ENCODE assay signal across 8 cellular contexts in the genomic region with DNA sequence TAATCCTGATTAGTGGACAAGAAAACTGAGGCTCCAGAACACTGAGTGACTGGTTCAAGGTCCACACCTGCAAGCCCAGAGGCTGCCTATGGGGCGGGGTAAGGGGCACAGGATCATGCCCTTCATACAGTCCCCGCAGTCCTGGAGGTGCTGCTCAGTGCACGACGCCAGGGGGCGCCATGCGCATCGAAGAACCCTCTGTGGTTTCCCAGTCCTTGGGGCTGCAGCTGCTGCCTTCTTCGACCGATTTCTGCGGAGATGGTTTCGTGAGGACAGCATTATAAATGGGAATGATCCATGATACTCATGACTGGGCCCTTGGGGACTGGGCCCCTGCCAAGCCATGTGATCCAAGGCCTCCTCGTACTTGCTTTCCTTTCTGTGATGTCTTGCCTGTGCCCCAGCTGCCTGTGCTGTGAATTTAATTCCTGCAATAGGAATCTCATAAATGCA. TPM values are rescaled to one million over a fixed set of nuclear protein-coding genes. Genes with fewer than 3 reads are reported as not detected.
DNase-seq lines count a peak whose midpoint lies in the region; ATAC-seq and TF ChIP-seq lines count a peak whose summit lies in the region.

No MANE protein-coding gene starts in this region.

- H3K9me3 ChIP-seq in BE2C = no peaks in the 10 kb centered on the region

- no peak overlapping the region for H3K4me3 Mint-ChIP-seq in GM23338
- no peak overlapping the region for H3K4me3 Mint-ChIP-seq in mesothelial cell of epicardium

- H3K27me3 Mint-ChIP-seq in GM23338 (ENCODE audit: insufficient read depth, low read depth, poor library complexity) (peaks cover 11% of the 10 kb centered on the region), mesothelial cell of epicardium (ENCODE audit: low read depth) (no peaks in the 10 kb centered on the region)

- peaks cover 7% of the 10 kb centered on the region; the same call in 2 of the 3 replicates for H3K4me1 Mint-ChIP-seq in GM23338
- H3K4me1 Mint-ChIP-seq in mesothelial cell of epicardium = peaks cover 6% of the 10 kb centered on the region

- no peaks in the 10 kb centered on the region for H3K27me3 ChIP-seq in BE2C
- no peaks in the 10 kb centered on the region for H3K27me3 ChIP-seq in GM23338 (ENCODE audit: insufficient read depth)

- H3K36me3 ChIP-seq in BE2C = no peaks in the 10 kb centered on the region
- H3K36me3 ChIP-seq in GM23338 (ENCODE audit: insufficient read depth) = no peaks in the 10 kb centered on the region

- 0 out of 2 replicates have a peak, but pooled peaks cover 2% of the 10 kb centered on the region for H3F3A ChIP-seq in GM23338 (replicated peaks; ENCODE audit: low read depth)

- DNase-seq in BE2C = peak; percentile 80
- DNase-seq in GM23338 (ENCODE audit: low spot score) = peak; percentile 96
- peak; percentile 9 for DNase-seq in NCI-H345 treated with DMSO at 0.1 percent for 48 hours (lab: John Stamatoyannopoulos, UW; ENCODE audit: unreplicated experiment)
- peak; percentile 12 to 16 for DNase-seq in activated CD4-positive, alpha-beta T cell treated with anti-CD3 and anti-CD28 coated beads, Interleukin-2, amount 50 U/mL, for 4 hours
- DNase-seq in epithelial cell of proximal tubule (ENCODE audit: low read depth) = peak; percentile 57
- peak; percentile 77 to 92 for DNase-seq in mesothelial cell of epicardium (ENCODE audit: low spot score in 2 of 2, unreplicated experiment in 2 of 2)
- DNase-seq in stimulated activated CD8-positive, alpha-beta memory T cell treated with anti-CD3 and anti-CD28 coated beads, Interleukin-4, amount 100 ng/mL, for 48 hours = peak; percentile 83

- H3K27ac ChIP-seq in GM23338 (ENCODE audit: low read depth) = no peak overlapping the region

- H3K79me2 ChIP-seq in GM23338 (replicated peaks; ENCODE audit: insufficient read depth) = no peaks in the 10 kb centered on the region

- no peak overlapping the region for H3K27ac Mint-ChIP-seq in GM23338
- H3K27ac Mint-ChIP-seq in mesothelial cell of epicardium = no peak overlapping the region

- H3K9me3 Mint-ChIP-seq in GM23338 (peaks cover 9% of the 10 kb centered on the region), mesothelial cell of epicardium (peaks cover 10% of the 10 kb centered on the region)

- H3K4me3 ChIP-seq in BE2C (ENCODE audit: low read depth, low read length) (no peak overlapping the region), GM23338 (no peak overlapping the region), epithelial cell of proximal tubule (ENCODE audit: low read depth, low read length) (no peak overlapping the region)

- no peaks in the 10 kb centered on the region; the same call in 1 of the 2 replicates for H3K4me1 ChIP-seq in BE2C
- no peaks in the 10 kb centered on the region; the same call in 1 of the 2 replicates for H3K4me1 ChIP-seq in GM23338 (ENCODE audit: insufficient read depth)

- H3K4me2 ChIP-seq in GM23338 = no peak overlapping the region

- H2AFZ ChIP-seq in GM23338 = peak overlapping the region; percentile 19

- no peaks in the 10 kb centered on the region for H3K9me2 ChIP-seq in GM23338 (ENCODE audit: insufficient read depth)

- H4K20me1 ChIP-seq in GM23338 (replicated peaks; ENCODE audit: insufficient read depth) = no peaks in the 10 kb centered on the region

- ATAC-seq in GM23338 (peak; percentile 100), GM19328 (IDR thresholded peaks at IDR 0.05; ENCODE audit: unreplicated experiment) (no peak)

- H3K36me3 Mint-ChIP-seq in GM23338 (ENCODE audit: low read depth) = peaks cover 4% of the 10 kb centered on the region; the same call in 1 of the 3 replicates
- no peaks in the 10 kb centered on the region for H3K36me3 Mint-ChIP-seq in mesothelial cell of epicardium

- peak; percentile 77 for TF ChIP-seq CTCF in BE2C (IDR thresholded peaks at IDR 0.05; ENCODE audit: low read depth, low read length)
- peak; percentile 90 to 99 for TF ChIP-seq CTCF in GM23338 (conservative IDR thresholded peaks at IDR 0.05; ENCODE audit: low read depth in 2 of 2)
- peak; percentile 93 for TF ChIP-seq CTCF in epithelial cell of proximal tubule (conservative IDR thresholded peaks at IDR 0.05; ENCODE audit: low read depth, low read length)
- TF ChIP-seq CTCF in mesothelial cell of epicardium (IDR thresholded peaks at IDR 0.05; ENCODE audit: unreplicated experiment) = peak; percentile 86

TF ChIP-seq in GM23338, 12 proteins besides CTCF, POLR2A, EP300 and RAD21 (continues in another document):
- TF ChIP-seq NANOG (IDR thresholded peaks at IDR 0.05; ENCODE audit: borderline replicate concordance) = no peak
- TF ChIP-seq, protein P1, sequence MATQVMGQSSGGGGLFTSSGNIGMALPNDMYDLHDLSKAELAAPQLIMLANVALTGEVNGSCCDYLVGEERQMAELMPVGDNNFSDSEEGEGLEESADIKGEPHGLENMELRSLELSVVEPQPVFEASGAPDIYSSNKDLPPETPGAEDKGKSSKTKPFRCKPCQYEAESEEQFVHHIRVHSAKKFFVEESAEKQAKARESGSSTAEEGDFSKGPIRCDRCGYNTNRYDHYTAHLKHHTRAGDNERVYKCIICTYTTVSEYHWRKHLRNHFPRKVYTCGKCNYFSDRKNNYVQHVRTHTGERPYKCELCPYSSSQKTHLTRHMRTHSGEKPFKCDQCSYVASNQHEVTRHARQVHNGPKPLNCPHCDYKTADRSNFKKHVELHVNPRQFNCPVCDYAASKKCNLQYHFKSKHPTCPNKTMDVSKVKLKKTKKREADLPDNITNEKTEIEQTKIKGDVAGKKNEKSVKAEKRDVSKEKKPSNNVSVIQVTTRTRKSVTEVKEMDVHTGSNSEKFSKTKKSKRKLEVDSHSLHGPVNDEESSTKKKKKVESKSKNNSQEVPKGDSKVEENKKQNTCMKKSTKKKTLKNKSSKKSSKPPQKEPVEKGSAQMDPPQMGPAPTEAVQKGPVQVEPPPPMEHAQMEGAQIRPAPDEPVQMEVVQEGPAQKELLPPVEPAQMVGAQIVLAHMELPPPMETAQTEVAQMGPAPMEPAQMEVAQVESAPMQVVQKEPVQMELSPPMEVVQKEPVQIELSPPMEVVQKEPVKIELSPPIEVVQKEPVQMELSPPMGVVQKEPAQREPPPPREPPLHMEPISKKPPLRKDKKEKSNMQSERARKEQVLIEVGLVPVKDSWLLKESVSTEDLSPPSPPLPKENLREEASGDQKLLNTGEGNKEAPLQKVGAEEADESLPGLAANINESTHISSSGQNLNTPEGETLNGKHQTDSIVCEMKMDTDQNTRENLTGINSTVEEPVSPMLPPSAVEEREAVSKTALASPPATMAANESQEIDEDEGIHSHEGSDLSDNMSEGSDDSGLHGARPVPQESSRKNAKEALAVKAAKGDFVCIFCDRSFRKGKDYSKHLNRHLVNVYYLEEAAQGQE (IDR thresholded peaks at IDR 0.05; ENCODE audit: unreplicated experiment) = no peak

RNA-seq across cellular contexts. Expression of gene ARHGEF10L, which starts 37.1 kb away (rescaled TPM):
- polyA plus RNA-seq in BE2C (2012; ENCODE audit: insufficient read depth, insufficient read length, low read depth) = 15.4 TPM
- 37.9 and 46.8 TPM in 2 replicates for total RNA-seq in GM23338 (2014; rRNA removed; shearing (Covaris generic))
- polyA plus RNA-seq in GM23338 (2016; fragmentation: Nextera tagmentation; extraction: Ambion mirVana) = 12.1 and 13.4 TPM in 2 replicates
- 17.4 and 27.8 TPM in 2 replicates for total RNA-seq in epithelial cell of proximal tubule
- 31.3 to 33.1 TPM (median 32.6 TPM) in 3 replicates for total RNA-seq in mesothelial cell of epicardium

Comparison
In these comparisons a context has a peak if more than half of its experiments do, and no peak if none do; other contexts are left out.
1. DNase-seq: peak in every context shown above with its lines; median percentile 96 in GM23338; 84 in mesothelial cell of epicardium; 83 in stimulated activated CD8-positive, alpha-beta memory T cell treated with anti-CD3 and anti-CD28 coated beads, Interleukin-4, amount 100 ng/mL, for 48 hours; 80 in BE2C; 57 in epithelial cell of proximal tubule; 14 in activated CD4-positive, alpha-beta T cell treated with anti-CD3 and anti-CD28 coated beads, Interleukin-2, amount 50 U/mL, for 4 hours; 9 in NCI-H345 treated with DMSO at 0.1 percent for 48 hours.